ENCODE assay signal across 21 cellular contexts in genomic region chr20:44648068-44648467, GRCh38. TPM values are rescaled to one million over a fixed set of nuclear protein-coding genes. Genes with fewer than 3 reads are reported as not detected.
A peak's percentile ranks its signal among the peaks of the same experiment; 100 is the strongest.
DNase-seq lines count a peak whose midpoint lies in the region; ATAC-seq and TF ChIP-seq lines count a peak whose summit lies in the region.
"Had no signal": no experiment of that assay in that cellular context is flagged by ENCODE, and none has a peak within 500 bp of the region (broad histone marks: within the 10 kb centered on the region; RNA-seq: fewer than 3 reads in every experiment).

No MANE protein-coding gene starts in this region.

- no peaks in the 10 kb centered on the region for H3K79me2 ChIP-seq in H9 (ENCODE audit: insufficient read depth, low read length)

- H3K9me3 Mint-ChIP-seq in activated CD4-positive, alpha-beta T cell treated with anti-CD3 and anti-CD28 coated beads, Interleukin-2, amount 10 ng/mL, durations not matched to agents 24 days and 14 days: no peaks in the 10 kb centered on the region
- peaks cover under 1% of the 10 kb centered on the region in 2 experiments; a peak in 3 of 5 replicates for H3K9me3 Mint-ChIP-seq in H9
- no peaks in the 10 kb centered on the region for H3K9me3 Mint-ChIP-seq in naive thymus-derived CD4-positive, alpha-beta T cell

- H3K79me1 ChIP-seq in H9 (ENCODE audit: insufficient read depth, low read depth, low read length, poor library complexity, severe bottlenecking): no peaks in the 10 kb centered on the region

- no peak overlapping the region for H2BK5ac ChIP-seq in H9 (ENCODE audit: insufficient read length, low read length)

- no peak overlapping the region for H4K8ac ChIP-seq in H9 (replicated peaks; ENCODE audit: insufficient read length, low read depth, low read length)

- no peak overlapping the region for H2AK5ac ChIP-seq in H9 (ENCODE audit: insufficient read length, low read length)

- no peak overlapping the region for H3K4me3 ChIP-seq in RWPE2 (ENCODE audit: severe bottlenecking)
- H3K4me3 ChIP-seq in naive thymus-derived CD4-positive, alpha-beta T cell (ENCODE audit: low read length): peak overlapping the region; percentile 9
- H3K4me3 ChIP-seq: A549, cardiac muscle cell, HAP-1, Peyer's patch, vagina had no signal

- H3K36me3 ChIP-seq in RWPE2 (ENCODE audit: low read depth): no peaks in the 10 kb centered on the region
- H3K36me3 ChIP-seq in naive thymus-derived CD4-positive, alpha-beta T cell (ENCODE audit: control insufficient read depth in 2 of 3, insufficient read depth in 3 of 3, low read length in 3 of 3): no peaks in the 10 kb centered on the region
- H3K36me3 ChIP-seq: cardiac muscle cell, HAP-1, Peyer's patch, vagina, WERI-Rb-1 had no signal

- no peak overlapping the region for H2BK120ac ChIP-seq in H9 (ENCODE audit: low read depth, low read length, poor library complexity, severe bottlenecking)

- no peak for DNase-seq in activated CD4-positive, alpha-beta T cell treated with anti-CD3 and anti-CD28 coated beads, Interleukin-2, amount 10 ng/mL, durations not matched to agents 24 days and 14 days
- DNase-seq in activated CD4-positive, alpha-beta T cell treated with anti-CD3 and anti-CD28 coated beads, Interleukin-2, amount 50 U/mL, for 4 hours: no peak
- peak; percentile 47 for DNase-seq in H9
- peak; percentile 72 for DNase-seq in RWPE2 (ENCODE audit: low spot score)
- no peak for DNase-seq in naive thymus-derived CD4-positive, alpha-beta T cell
- no peak for DNase-seq in left lobe of liver (ENCODE audit: low spot score)
- no peak for DNase-seq in activated effector memory CD4-positive, alpha-beta T cell treated with anti-CD3 and anti-CD28 coated beads, Interleukin-2, amount 50 U/mL, for 16 hours
- DNase-seq in DMS153 treated with DMSO at 0.1 percent for 48 hours (lab: John Stamatoyannopoulos, UW; ENCODE audit: unreplicated experiment): no peak
- DNase-seq: COR-L47; effector CD8-positive, alpha-beta T cell; hypothalamus; left colon; midbrain; NCI-H2081; Peyer's patch; WERI-Rb-1 had no signal

- no peak for ATAC-seq in RWPE2 (ENCODE audit: low read depth)
- ATAC-seq in naive thymus-derived CD4-positive, alpha-beta T cell: no peak
- ATAC-seq in left lobe of liver: no peak
- ATAC-seq: A549, left colon, right cardiac atrium had no signal

- no peak overlapping the region for H3K4me3 Mint-ChIP-seq in activated CD4-positive, alpha-beta T cell treated with anti-CD3 and anti-CD28 coated beads, Interleukin-2, amount 10 ng/mL, durations not matched to agents 24 days and 14 days
- no peak overlapping the region for H3K4me3 Mint-ChIP-seq in H9
- peak overlapping the region; percentile 21 to 96 (median 74) for H3K4me3 Mint-ChIP-seq in naive thymus-derived CD4-positive, alpha-beta T cell

- no peak overlapping the region for H3K27ac ChIP-seq in H9 (ENCODE audit: insufficient read length, low read depth, low read length)
- H3K27ac ChIP-seq in RWPE2 (ENCODE audit: poor library complexity, severe bottlenecking): no peak overlapping the region
- peak overlapping the region; percentile 62 for H3K27ac ChIP-seq in naive thymus-derived CD4-positive, alpha-beta T cell (ENCODE audit: low read depth, low read length)
- H3K27ac ChIP-seq: A549, cardiac muscle cell, vagina, WERI-Rb-1 had no signal

- H3K36me3 Mint-ChIP-seq in activated CD4-positive, alpha-beta T cell treated with anti-CD3 and anti-CD28 coated beads, Interleukin-2, amount 10 ng/mL, durations not matched to agents 24 days and 14 days (ENCODE audit: low read depth): peaks cover 5% of the 10 kb centered on the region
- H3K36me3 Mint-ChIP-seq in H9 (ENCODE audit: insufficient read depth in 1 of 3, low read depth in 3 of 3): peaks cover 0 to under 1% (median under 1%) of the 10 kb centered on the region in 3 experiments; a peak in 4 of 7 replicates
- H3K36me3 Mint-ChIP-seq in naive thymus-derived CD4-positive, alpha-beta T cell: peaks cover 0 to 29% (median 4%) of the 10 kb centered on the region in 5 donors

- H3K27ac Mint-ChIP-seq in activated CD4-positive, alpha-beta T cell treated with anti-CD3 and anti-CD28 coated beads, Interleukin-2, amount 10 ng/mL, durations not matched to agents 24 days and 14 days: peak overlapping the region; percentile 93
- H3K27ac Mint-ChIP-seq in H9: peak overlapping the region in 1 of 3 experiments; percentile 32; a peak in 1 of 7 replicates
- H3K27ac Mint-ChIP-seq in naive thymus-derived CD4-positive, alpha-beta T cell: peak overlapping the region in 8 of 9 donors; percentile 84 to 98 (median 94)

- no peak for TF ChIP-seq CTCF in H9 (conservative IDR thresholded peaks at IDR 0.05)
- no peak for TF ChIP-seq CTCF in RWPE2 (IDR thresholded peaks at IDR 0.05; ENCODE audit: poor library complexity, severe bottlenecking)

- no peak overlapping the region for H2BK20ac ChIP-seq in H9 (ENCODE audit: low read depth, low read length, poor library complexity, severe bottlenecking)

- H3K4me1 Mint-ChIP-seq in activated CD4-positive, alpha-beta T cell treated with anti-CD3 and anti-CD28 coated beads, Interleukin-2, amount 10 ng/mL, durations not matched to agents 24 days and 14 days: peaks cover 70% of the 10 kb centered on the region
- H3K4me1 Mint-ChIP-seq in H9: peaks cover 47 to 56% of the 10 kb centered on the region in 2 experiments
- H3K4me1 Mint-ChIP-seq in naive thymus-derived CD4-positive, alpha-beta T cell: peaks cover 60 to 86% (median 81%) of the 10 kb centered on the region in 7 donors

- no peak overlapping the region for H3K14ac ChIP-seq in H9 (ENCODE audit: insufficient read depth, low read length)

- H3K23ac ChIP-seq in H9 (ENCODE audit: insufficient read length, low read depth, low read length): no peak overlapping the region

- CTCF ChIA-PET in naive thymus-derived CD4-positive, alpha-beta T cell (lab: Charles Lee): interaction anchor here (0.6 to 2.4 kb wide), 5 partner anchors 35 to 435 kb away, joined by 3 to 7 read pairs (median 5); no protein-coding TSS in a partner anchor

- H3K27me3 ChIP-seq in H9 (ENCODE audit: insufficient read depth, low read length) (no peaks in the 10 kb centered on the region; the same call in 1 of the 2 replicates), RWPE2 (ENCODE audit: insufficient read depth, poor library complexity, severe bottlenecking) (no peaks in the 10 kb centered on the region)
- H3K27me3 ChIP-seq in naive thymus-derived CD4-positive, alpha-beta T cell (ENCODE audit: control insufficient read depth in 2 of 2, insufficient read depth in 2 of 2, low read length in 2 of 2): no peaks in the 10 kb centered on the region
- H3K27me3 ChIP-seq: cardiac muscle cell, Peyer's patch, vagina had no signal

- no peak overlapping the region for H3K4ac ChIP-seq in H9 (ENCODE audit: low read depth, low read length)

- POLR2A ChIA-PET in naive thymus-derived CD4-positive, alpha-beta T cell (lab: Charles Lee): interaction anchor here (11.4 kb wide), 1 partner anchor 30 kb away, joined by 122 read pairs; no protein-coding TSS in a partner anchor

- peaks cover 9% of the 10 kb centered on the region for H3K23me2 ChIP-seq in H9 (ENCODE audit: insufficient read length, low read depth, low read length, poor library complexity, severe bottlenecking)

- H3K56ac ChIP-seq in H9 (ENCODE audit: insufficient read length, low read depth, low read length): no peak overlapping the region

- no peak overlapping the region for H3K18ac ChIP-seq in H9 (ENCODE audit: insufficient read length, low read depth, low read length)

- no peaks in the 10 kb centered on the region for H3K27me3 Mint-ChIP-seq in activated CD4-positive, alpha-beta T cell treated with anti-CD3 and anti-CD28 coated beads, Interleukin-2, amount 10 ng/mL, durations not matched to agents 24 days and 14 days
- H3K27me3 Mint-ChIP-seq in H9 (ENCODE audit: low read depth): peaks cover 20% of the 10 kb centered on the region
- H3K27me3 Mint-ChIP-seq in naive thymus-derived CD4-positive, alpha-beta T cell: no peaks in the 10 kb centered on the region

- H2BK15ac ChIP-seq in H9 (ENCODE audit: low read depth, low read length): 0 out of 2 replicates have a peak overlapping the region, but pooled peaks have one; percentile 48

- no peak overlapping the region for H2BK12ac ChIP-seq in H9 (ENCODE audit: insufficient read length, low read depth, low read length)

- WGBS in H9 (ENCODE audit: extremely low coverage, insufficient read length, low lambda C conversion rate): no CpG with 5 or more reads among the region's 5 CpGs

- no peak overlapping the region for H3K4me2 ChIP-seq in H9 (ENCODE audit: insufficient read depth, insufficient read length, low read length)
- H3K4me2 ChIP-seq: A549 had no signal

- intact Hi-C loops in activated CD4-positive, alpha-beta T cell treated with anti-CD3 and anti-CD28 coated beads, Interleukin-2, amount 10 ng/mL, durations not matched to agents 24 days and 14 days (cut with micrococcal nuclease): loop anchor here (10.0 kb wide), 1 partner anchor 433 kb away; the partner anchor contains the start of gene OSER1
- intact Hi-C loops in naive thymus-derived CD4-positive, alpha-beta T cell (cut with micrococcal nuclease): loop anchor here in 1 of 2 donors (10.0 kb wide), 1 partner anchor 317 kb away; the partner anchor contains the start of genes STK4 and TOMM34

- H3K4me1 ChIP-seq in H9 (ENCODE audit: insufficient read depth, low read length): peaks cover 11% of the 10 kb centered on the region; the same call in 1 of the 2 replicates
- H3K4me1 ChIP-seq in RWPE2 (ENCODE audit: insufficient read depth, poor library complexity, severe bottlenecking): peaks cover 20% of the 10 kb centered on the region
- H3K4me1 ChIP-seq in naive thymus-derived CD4-positive, alpha-beta T cell (ENCODE audit: control insufficient read depth in 2 of 2, insufficient read depth in 2 of 2, low read length in 2 of 2): peaks cover 73 to 74% of the 10 kb centered on the region in 2 donors

- H3K9me3 ChIP-seq in H9 (ENCODE audit: control insufficient read depth, low read depth, low read length): no peaks in the 10 kb centered on the region
- H3K9me3 ChIP-seq in RWPE2 (ENCODE audit: severe bottlenecking): no peaks in the 10 kb centered on the region
- no peaks in the 10 kb centered on the region for H3K9me3 ChIP-seq in naive thymus-derived CD4-positive, alpha-beta T cell (ENCODE audit: control insufficient read depth in 2 of 3, low read length in 3 of 3)
- H3K9me3 ChIP-seq: A549, HAP-1, Peyer's patch, vagina had no signal

- no peak overlapping the region for H4K5ac ChIP-seq in H9 (ENCODE audit: insufficient read length, low read depth, low read length)

- H2AFZ ChIP-seq in H9 (ENCODE audit: low read length): no peak overlapping the region

- H3K9ac ChIP-seq in H9 (ENCODE audit: extremely low read depth, insufficient read length, low read length): no peak overlapping the region

- H4K91ac ChIP-seq in H9 (ENCODE audit: insufficient read length, low read depth, low read length): no peak overlapping the region

- H3T11ph ChIP-seq in H9 (ENCODE audit: low read length): no peak overlapping the region

- no peaks in the 10 kb centered on the region for H4K20me1 ChIP-seq in H9 (ENCODE audit: control insufficient read depth, insufficient read depth, insufficient read length)

RNA-seq across cellular contexts. Expression of gene ADA, which starts 3.4 kb away (rescaled TPM):
- total RNA-seq in activated CD4-positive, alpha-beta T cell treated with anti-CD3 and anti-CD28 coated beads, Interleukin-2, amount 10 ng/mL, durations not matched to agents 24 days and 14 days: 43.7 and 44.5 TPM in 2 replicates
- 19.2 and 22.0 TPM in 2 replicates for total RNA-seq in H9 (2021)
- 100 to 1,000 TPM in 1 of 5 experiments, 10 to 100 TPM in 4; 26.1 to 103 (median 28.2) TPM for total RNA-seq in naive thymus-derived CD4-positive, alpha-beta T cell
- 10 to 100 TPM; 40.8 to 41.1 TPM for polyA plus RNA-seq in naive thymus-derived CD4-positive, alpha-beta T cell
- 3.7 TPM for total RNA-seq in left lobe of liver

Comparison
In these comparisons a context has a peak if more than half of its experiments do, and no peak if none do; other contexts are left out.
1. DNase-seq: peak in H9 (single experiment) and RWPE2 (single experiment); none in activated CD4-positive, alpha-beta T cell treated with anti-CD3 and anti-CD28 coated beads, Interleukin-2, amount 10 ng/mL, durations not matched to agents 24 days and 14 days (single experiment), activated CD4-positive, alpha-beta T cell treated with anti-CD3 and anti-CD28 coated beads, Interleukin-2, amount 50 U/mL, for 4 hours (0 of 2), naive thymus-derived CD4-positive, alpha-beta T cell (0 of 9), left lobe of liver (single experiment), activated effector memory CD4-positive, alpha-beta T cell treated with anti-CD3 and anti-CD28 coated beads, Interleukin-2, amount 50 U/mL, for 16 hours (single experiment) and DMS153 treated with DMSO at 0.1 percent for 48 hours (single experiment).
2. H3K4me3 Mint-ChIP-seq: peak in naive thymus-derived CD4-positive, alpha-beta T cell (10 of 10); none in activated CD4-positive, alpha-beta T cell treated with anti-CD3 and anti-CD28 coated beads, Interleukin-2, amount 10 ng/mL, durations not matched to agents 24 days and 14 days (single experiment) and H9 (0 of 2).